ENCODE assay signal across 8 cellular contexts in the genomic region with DNA sequence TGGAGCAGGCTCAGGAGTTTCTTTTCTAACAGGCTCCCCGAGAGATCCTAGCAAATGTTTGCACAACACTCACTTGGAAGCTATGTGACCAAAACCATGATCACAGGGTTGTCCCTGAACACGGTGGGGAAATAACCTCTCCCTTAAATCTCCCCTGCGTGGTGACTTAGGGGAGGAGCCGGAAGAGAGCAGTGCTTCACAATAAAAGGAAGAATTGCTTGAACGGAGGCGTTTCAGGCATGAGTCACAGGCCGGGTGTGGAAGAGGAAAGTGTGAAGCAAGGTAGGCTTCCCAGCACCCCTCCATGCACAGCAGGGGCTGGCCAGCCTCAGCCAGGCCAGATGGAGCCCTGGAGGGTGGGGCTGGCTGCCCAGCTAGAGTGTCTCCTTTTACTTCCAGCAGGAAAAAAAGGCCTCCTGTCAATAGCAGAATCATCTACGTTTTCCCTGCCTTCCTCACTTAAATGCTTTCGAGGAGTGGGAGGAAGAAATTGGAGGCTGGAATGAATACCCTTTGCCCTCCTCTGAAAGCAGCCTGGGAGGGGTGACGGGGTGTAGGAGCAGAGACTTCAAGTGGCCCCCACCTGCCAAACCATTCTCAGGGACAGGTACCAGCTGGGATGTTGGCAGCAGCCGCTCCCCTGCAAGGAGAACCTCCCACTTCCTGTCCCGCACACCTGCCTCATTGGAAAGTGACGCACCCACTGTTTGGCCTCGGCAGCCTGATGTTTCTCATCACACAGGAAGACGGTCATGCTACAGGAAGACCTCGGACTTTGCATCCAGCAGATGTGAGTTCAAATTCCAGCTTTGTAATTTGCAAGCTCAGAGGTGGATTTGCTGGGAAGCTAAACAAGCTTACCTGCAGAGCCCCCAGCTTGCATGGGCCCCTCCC. TPM values are rescaled to one million over a fixed set of nuclear protein-coding genes. Genes with fewer than 3 reads are reported as not detected.
DNase-seq lines count a peak whose midpoint lies in the region; ATAC-seq lines count a peak whose summit lies in the region.

No MANE protein-coding gene starts in this region.

- peak; percentile 80 for ATAC-seq in GM18517 (IDR thresholded peaks at IDR 0.05; ENCODE audit: unreplicated experiment)
- peak; percentile 82 for ATAC-seq in HG03064 (IDR thresholded peaks at IDR 0.05; ENCODE audit: low read depth, unreplicated experiment)
- ATAC-seq in activated CD4-positive, alpha-beta T cell treated with anti-CD3 and anti-CD28 coated beads for 36 hours, result peak; percentile 92
- peak; percentile 95 for ATAC-seq in memory B cell (ENCODE audit: low read depth)

- no peaks in the 10 kb centered on the region for H3K36me3 Mint-ChIP-seq in activated CD4-positive, alpha-beta T cell treated with anti-CD3 and anti-CD28 coated beads for 36 hours (ENCODE audit: low read depth)
- no peaks in the 10 kb centered on the region for H3K36me3 Mint-ChIP-seq in memory B cell

- H3K27me3 Mint-ChIP-seq in activated CD4-positive, alpha-beta T cell treated with anti-CD3 and anti-CD28 coated beads for 36 hours, result no peaks in the 10 kb centered on the region
- H3K27me3 Mint-ChIP-seq in memory B cell, result peaks cover 8% of the 10 kb centered on the region

- peaks cover 3% of the 10 kb centered on the region for H3K9me3 Mint-ChIP-seq in activated CD4-positive, alpha-beta T cell treated with anti-CD3 and anti-CD28 coated beads for 36 hours (ENCODE audit: low read depth)
- H3K9me3 Mint-ChIP-seq in memory B cell, result no peaks in the 10 kb centered on the region

- H3K4me3 Mint-ChIP-seq in activated CD4-positive, alpha-beta T cell treated with anti-CD3 and anti-CD28 coated beads for 36 hours, result peak overlapping the region; percentile 66
- peak overlapping the region; percentile 50 for H3K4me3 Mint-ChIP-seq in memory B cell

- DNase-seq in NCI-H2171 treated with DMSO at 0.1 percent for 48 hours (lab: John Stamatoyannopoulos, UW) (peak; percentile 85), memory B cell (ENCODE audit: low spot score in 2 of 2) (peak in 1 of 2 donors; percentile 38), midbrain (lab: John Stamatoyannopoulos, UW) (no peak)
- peak; percentile 94 for DNase-seq in activated CD4-positive, alpha-beta T cell treated with anti-CD3 and anti-CD28 coated beads for 36 hours
- DNase-seq in stimulated activated CD8-positive, alpha-beta memory T cell treated with anti-CD3 and anti-CD28 coated beads, Interleukin-2, amount 100 ng/mL, for 48 hours (ENCODE audit: low read depth in 2 of 2), result peak; percentile 71 to 79

- H3K4me1 Mint-ChIP-seq in activated CD4-positive, alpha-beta T cell treated with anti-CD3 and anti-CD28 coated beads for 36 hours, result peaks cover 64% of the 10 kb centered on the region
- H3K4me1 Mint-ChIP-seq in memory B cell, result peaks cover 5% of the 10 kb centered on the region

- CTCF ChIA-PET in activated CD4-positive, alpha-beta T cell treated with anti-CD3 and anti-CD28 coated beads for 36 hours (lab: Charles Lee), result interaction anchor here (0.6 to 2.2 kb wide), 8 partner anchors 9 to 1762 kb away, joined by 3 to 9 read pairs (median 3); no protein-coding TSS in a partner anchor

- peak overlapping the region; percentile 39 for H3K27ac ChIP-seq in cingulate gyrus (ENCODE audit: low read depth, low read length)

- intact Hi-C loops in activated CD4-positive, alpha-beta T cell treated with anti-CD3 and anti-CD28 coated beads for 36 hours (cut with DNase I, micrococcal nuclease), result loop anchor here (1.0 kb wide), 7 partner anchors 9 to 631 kb away; a partner anchor contains a TSS

- POLR2A ChIA-PET in activated CD4-positive, alpha-beta T cell treated with anti-CD3 and anti-CD28 coated beads for 36 hours (lab: Charles Lee), result interaction anchor here (0.5 to 2.0 kb wide), 8 partner anchors 18 to 149 kb away, joined by 3 to 6 read pairs (median 3); no protein-coding TSS in a partner anchor

- H3K27ac Mint-ChIP-seq in activated CD4-positive, alpha-beta T cell treated with anti-CD3 and anti-CD28 coated beads for 36 hours, result peak overlapping the region; percentile 97
- H3K27ac Mint-ChIP-seq in memory B cell, result peak overlapping the region; percentile 49

RNA-seq across cellular contexts. Expression of a gene that starts 30.1 kb away (rescaled TPM):
- 100 to 1,000 TPM; 232 to 281 TPM for total RNA-seq in activated CD4-positive, alpha-beta T cell treated with anti-CD3 and anti-CD28 coated beads for 36 hours
